1 cellular context compared by ENCODE assay signal in genomic region chr11:68328374-68329091, GRCh38.
TF ChIP-seq lines count a peak whose summit lies in the region.

No MANE protein-coding gene starts in this region.

TF ChIP-seq in HepG2, 621 proteins besides CTCF, POLR2A, EP300 and RAD21 (continued from another document and continues in another):
- TF ChIP-seq ELF1 (CRISPR knock-in tag; IDR thresholded peaks at IDR 0.05) = no peak; the same call in 1 of the 2 replicates
- no peak for TF ChIP-seq ZNF44 (CRISPR knock-in tag; IDR thresholded peaks at IDR 0.05)
- no peak for TF ChIP-seq MEIS1 (CRISPR knock-in tag; IDR thresholded peaks at IDR 0.05; ENCODE audit: borderline replicate concordance)
- no peak for TF ChIP-seq ZNF674 (CRISPR knock-in tag; IDR thresholded peaks at IDR 0.05; ENCODE audit: low read depth)
- peak; percentile 35; the same call in 1 of the 2 replicates for TF ChIP-seq HMG20A (CRISPR knock-in tag; IDR thresholded peaks at IDR 0.05; ENCODE audit: borderline replicate concordance)
- no peak for TF ChIP-seq PAWR (CRISPR knock-in tag; IDR thresholded peaks at IDR 0.05; ENCODE audit: borderline replicate concordance)
- no peak for TF ChIP-seq ZNF839 (CRISPR knock-in tag; IDR thresholded peaks at IDR 0.05; ENCODE audit: borderline replicate concordance)
- TF ChIP-seq POGZ (CRISPR knock-in tag; IDR thresholded peaks at IDR 0.05) = no peak
- peak; percentile 77 for TF ChIP-seq GATAD2A (CRISPR knock-in tag; IDR thresholded peaks at IDR 0.05)
- peak; percentile 81 for TF ChIP-seq SOX5 (CRISPR knock-in tag; IDR thresholded peaks at IDR 0.05; ENCODE audit: borderline replicate concordance)
- no peak for TF ChIP-seq ZFP36L1 (CRISPR knock-in tag; IDR thresholded peaks at IDR 0.05)
- no peak for TF ChIP-seq PHF8 (CRISPR knock-in tag; IDR thresholded peaks at IDR 0.05)
- TF ChIP-seq ATAD3A (CRISPR knock-in tag; IDR thresholded peaks at IDR 0.05) = no peak
- TF ChIP-seq ATF2 (CRISPR knock-in tag; IDR thresholded peaks at IDR 0.05) = no peak
- TF ChIP-seq KLF11 (CRISPR knock-in tag; IDR thresholded peaks at IDR 0.05) = 0 out of 2 replicates have a peak, but pooled peaks have one; percentile 23
- no peak for TF ChIP-seq CBX5 (CRISPR knock-in tag; IDR thresholded peaks at IDR 0.05; ENCODE audit: borderline replicate concordance)
- TF ChIP-seq FOXK1 (CRISPR knock-in tag; IDR thresholded peaks at IDR 0.05; ENCODE audit: borderline replicate concordance, low read depth) = no peak
- no peak for TF ChIP-seq ZNF770 (CRISPR knock-in tag; IDR thresholded peaks at IDR 0.05)
- no peak for TF ChIP-seq MXD3 (CRISPR knock-in tag; IDR thresholded peaks at IDR 0.05)
- no peak for TF ChIP-seq HNRNPH1 (optimal IDR thresholded peaks at IDR 0.05; ENCODE audit: low read depth, low read length)
- no peak for TF ChIP-seq ZNF768 (CRISPR knock-in tag; IDR thresholded peaks at IDR 0.05)
- 0 out of 2 replicates have a peak, but pooled peaks have one; percentile 20 for TF ChIP-seq NR2C2 (CRISPR knock-in tag; IDR thresholded peaks at IDR 0.05; ENCODE audit: borderline replicate concordance)
- TF ChIP-seq SNAPC5 (CRISPR knock-in tag; IDR thresholded peaks at IDR 0.05; ENCODE audit: borderline replicate concordance) = no peak
- no peak for TF ChIP-seq EHMT2 (IDR thresholded peaks at IDR 0.05; ENCODE audit: borderline replicate concordance, low read depth, low read length)
- no peak for TF ChIP-seq ZBTB8A (CRISPR knock-in tag; IDR thresholded peaks at IDR 0.05; ENCODE audit: borderline replicate concordance, low read depth)
- TF ChIP-seq JUND (CRISPR knock-in tag; IDR thresholded peaks at IDR 0.05) = no peak
- TF ChIP-seq SALL2 (CRISPR knock-in tag; IDR thresholded peaks at IDR 0.05) = no peak
- TF ChIP-seq TEF (CRISPR knock-in tag; IDR thresholded peaks at IDR 0.05) = no peak
- TF ChIP-seq CREB1 (IDR thresholded peaks at IDR 0.05) = no peak
- TF ChIP-seq CREB1 (CRISPR knock-in tag; IDR thresholded peaks at IDR 0.05) = no peak
- TF ChIP-seq GATAD1 (CRISPR knock-in tag; IDR thresholded peaks at IDR 0.05) = no peak
- no peak for TF ChIP-seq MTF2 (CRISPR knock-in tag; IDR thresholded peaks at IDR 0.05; ENCODE audit: borderline replicate concordance)
- TF ChIP-seq TIGD3 (CRISPR knock-in tag; IDR thresholded peaks at IDR 0.05; ENCODE audit: borderline replicate concordance) = no peak
- no peak for TF ChIP-seq ZNF598 (CRISPR knock-in tag; IDR thresholded peaks at IDR 0.05; ENCODE audit: borderline replicate concordance)
- no peak for TF ChIP-seq RELA (CRISPR knock-in tag; IDR thresholded peaks at IDR 0.05)
- TF ChIP-seq LCORL (IDR thresholded peaks at IDR 0.05) = no peak
- 0 out of 2 replicates have a peak, but pooled peaks have one; percentile 51 for TF ChIP-seq LCORL (CRISPR knock-in tag; IDR thresholded peaks at IDR 0.05)
- TF ChIP-seq GABPB1 (CRISPR knock-in tag; IDR thresholded peaks at IDR 0.05) = peak; percentile 57
- TF ChIP-seq EED (CRISPR knock-in tag; IDR thresholded peaks at IDR 0.05) = no peak
- no peak for TF ChIP-seq CAMTA2 (CRISPR knock-in tag; IDR thresholded peaks at IDR 0.05; ENCODE audit: borderline replicate concordance)
- TF ChIP-seq ADNP (CRISPR knock-in tag; IDR thresholded peaks at IDR 0.05) = no peak
- TF ChIP-seq HNRNPUL1 (IDR thresholded peaks at IDR 0.05; ENCODE audit: low read depth, low read length) = no peak
- TF ChIP-seq ZFP41 (CRISPR knock-in tag; IDR thresholded peaks at IDR 0.05; ENCODE audit: borderline replicate concordance) = no peak
- TF ChIP-seq MLXIP (CRISPR knock-in tag; IDR thresholded peaks at IDR 0.05; ENCODE audit: borderline replicate concordance) = no peak
- no peak for TF ChIP-seq ZNF704 (CRISPR knock-in tag; IDR thresholded peaks at IDR 0.05; ENCODE audit: borderline replicate concordance)
- TF ChIP-seq ZNF414 (CRISPR knock-in tag; IDR thresholded peaks at IDR 0.05) = no peak
- no peak for TF ChIP-seq ZNF652 (CRISPR knock-in tag; IDR thresholded peaks at IDR 0.05; ENCODE audit: borderline replicate concordance, low read depth)
- TF ChIP-seq ZNF232 (CRISPR knock-in tag; IDR thresholded peaks at IDR 0.05; ENCODE audit: borderline replicate concordance) = no peak
- TF ChIP-seq SMAD1 (CRISPR knock-in tag; IDR thresholded peaks at IDR 0.05; ENCODE audit: borderline replicate concordance, low read depth) = no peak
- no peak for TF ChIP-seq MTF1 (CRISPR knock-in tag; IDR thresholded peaks at IDR 0.05)
- no peak for TF ChIP-seq ZNF720 (CRISPR knock-in tag; IDR thresholded peaks at IDR 0.05)
- TF ChIP-seq ZNF557 (CRISPR knock-in tag; IDR thresholded peaks at IDR 0.05) = no peak
- TF ChIP-seq FOXK2 (IDR thresholded peaks at IDR 0.05) = no peak
- no peak for TF ChIP-seq NAIF1 (CRISPR knock-in tag; IDR thresholded peaks at IDR 0.05; ENCODE audit: borderline replicate concordance)
- no peak for TF ChIP-seq ZNF580 (CRISPR knock-in tag; IDR thresholded peaks at IDR 0.05; ENCODE audit: borderline replicate concordance, low read depth)
- no peak for TF ChIP-seq ZSCAN12 (CRISPR knock-in tag; IDR thresholded peaks at IDR 0.05)
- TF ChIP-seq ZNF136 (CRISPR knock-in tag; IDR thresholded peaks at IDR 0.05; ENCODE audit: low read depth) = no peak
- TF ChIP-seq ZSCAN29 (CRISPR knock-in tag; conservative IDR thresholded peaks at IDR 0.05) = peak; percentile 42; the same call in 1 of the 2 replicates
- TF ChIP-seq ZNF382 (CRISPR knock-in tag; IDR thresholded peaks at IDR 0.05; ENCODE audit: borderline replicate concordance) = no peak
- TF ChIP-seq ZNF460 (CRISPR knock-in tag; IDR thresholded peaks at IDR 0.05; ENCODE audit: borderline replicate concordance) = no peak
- no peak for TF ChIP-seq TRAFD1 (CRISPR knock-in tag; IDR thresholded peaks at IDR 0.05; ENCODE audit: borderline replicate concordance)
- TF ChIP-seq RNF2 (conservative IDR thresholded peaks at IDR 0.05; ENCODE audit: low read depth) = no peak
- no peak for TF ChIP-seq ZSCAN5A (CRISPR knock-in tag; IDR thresholded peaks at IDR 0.05; ENCODE audit: borderline replicate concordance)
- no peak for TF ChIP-seq SKI (IDR thresholded peaks at IDR 0.05; ENCODE audit: partially characterized antibody)
- no peak for TF ChIP-seq SIX4 (CRISPR knock-in tag; IDR thresholded peaks at IDR 0.05)
